ENCODE assay signal across 8 cellular contexts in the genomic region with DNA sequence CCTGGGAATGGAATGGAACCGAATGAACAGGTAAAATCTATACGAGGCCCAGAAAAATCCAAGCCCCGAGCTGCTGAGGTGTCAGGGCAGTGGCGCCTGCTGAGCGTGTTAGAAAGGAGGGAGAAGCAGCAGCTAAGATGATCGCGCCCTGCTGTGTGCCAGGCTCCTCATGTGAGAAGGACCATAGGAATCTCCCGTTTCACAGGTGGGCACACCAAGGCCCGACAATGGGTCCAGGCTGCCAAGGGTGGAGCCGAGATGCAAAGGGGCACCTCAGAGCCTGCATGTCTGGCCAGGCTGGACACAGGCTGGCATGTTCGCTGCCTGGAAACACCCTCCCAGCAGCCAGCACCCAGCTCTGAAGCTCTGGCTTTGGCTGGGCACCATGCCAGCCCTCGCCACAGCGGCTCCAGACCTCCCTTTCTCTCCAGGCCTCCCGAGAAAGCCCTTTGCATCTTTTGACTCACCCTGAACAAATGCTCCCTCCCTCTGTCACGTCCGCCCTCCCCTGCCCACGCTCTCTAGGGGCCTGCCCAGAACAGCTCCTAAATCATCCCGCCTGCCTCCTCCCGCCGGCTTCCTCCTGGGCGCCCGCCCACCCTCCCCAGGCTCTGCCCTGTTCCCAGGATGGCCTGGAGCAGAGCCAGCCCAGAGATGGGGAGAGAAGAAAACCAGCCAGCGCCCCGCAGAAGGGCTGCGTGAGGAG.
DNase-seq lines count a peak whose midpoint lies in the region; ATAC-seq and TF ChIP-seq lines count a peak whose summit lies in the region.

No MANE protein-coding gene starts in this region.

- no peak for TF ChIP-seq CTCF in fibroblast of lung (conservative IDR thresholded peaks at IDR 0.05 in 1 of 2, IDR thresholded peaks at IDR 0.05 in 1 of 2; ENCODE audit: low read depth in 1 of 2, low read length in 2 of 2)

- no peak for ATAC-seq in HG02588 (IDR thresholded peaks at IDR 0.05; ENCODE audit: unreplicated experiment)

- peak overlapping the region; percentile 51 for H3K9ac ChIP-seq in fibroblast of lung (ENCODE audit: insufficient read depth, low read length)

- H4K20me1 ChIP-seq in fibroblast of lung (ENCODE audit: control insufficient read depth, extremely low read depth, insufficient read depth, low read length), result no peaks in the 10 kb centered on the region

- no peaks in the 10 kb centered on the region for H3K27me3 ChIP-seq in fibroblast of lung (ENCODE audit: control insufficient read depth, insufficient read depth, low read length)

- H3K27ac ChIP-seq in fibroblast of lung (ENCODE audit: insufficient read depth, low read length), result peak overlapping the region; percentile 88

- H3K36me3 ChIP-seq in fibroblast of lung (ENCODE audit: control insufficient read depth, insufficient read depth, low read length), result no peaks in the 10 kb centered on the region

- H3K4me2 ChIP-seq in fibroblast of lung (ENCODE audit: extremely low read depth, insufficient read depth, low read length), result peak overlapping the region; percentile 85

- no peaks in the 10 kb centered on the region for H3K9me3 ChIP-seq in fibroblast of lung (ENCODE audit: control insufficient read depth, insufficient read depth, low read depth, low read length)

- DNase-seq in D341Med (ENCODE audit: low spot score) (peak; percentile 78), HPDE6-E6E7 (ENCODE audit: extremely low spot score) (peak; percentile 97), RKO (ENCODE audit: low spot score) (peak; percentile 90), fibroblast of lung (ENCODE audit: low read depth in 2 of 2) (peak; percentile 98 to 99), occipital lobe (lab: John Stamatoyannopoulos, UW) (peak; percentile 47), NCI-H146 treated with DMSO at 0.1 percent for 48 hours (lab: John Stamatoyannopoulos, UW; ENCODE audit: unreplicated experiment) (no peak), inferior parietal cortex (ENCODE audit: extremely low spot score) (no peak)

- peak overlapping the region in 1 of 4 experiments; percentile 21 for H3K4me3 ChIP-seq in fibroblast of lung (replicated peaks in 1 of 4; ENCODE audit: control extremely low read depth in 1 of 4, insufficient read depth in 1 of 4, low read depth in 3 of 4, low read length in 4 of 4)

- H3K4me1 ChIP-seq in fibroblast of lung (ENCODE audit: control insufficient read depth, extremely low read depth, insufficient read depth, low read length), result peaks cover 35% of the 10 kb centered on the region

- no peaks in the 10 kb centered on the region for H3K79me2 ChIP-seq in fibroblast of lung (ENCODE audit: control insufficient read depth, insufficient read depth, low read length)

- H2AFZ ChIP-seq in fibroblast of lung (ENCODE audit: low read length), result no peak overlapping the region

Comparison
In these comparisons a context has a peak if more than half of its experiments do, and no peak if none do; other contexts are left out.
1. DNase-seq: peak in D341Med (single experiment), HPDE6-E6E7 (single experiment), RKO (single experiment), fibroblast of lung (2 of 2) and occipital lobe (single experiment); none in NCI-H146 treated with DMSO at 0.1 percent for 48 hours (single experiment) and inferior parietal cortex (single experiment).